Comparison of ENCODE assay signal across 10 cellular contexts in genomic region chr20:23205656-23206055, GRCh38.
DNase-seq lines count a peak whose midpoint lies in the region; ATAC-seq and TF ChIP-seq lines count a peak whose summit lies in the region.
"Had no signal": no experiment of that assay in that cellular context is flagged by ENCODE, and none has a peak within 500 bp of the region (broad histone marks: within the 10 kb centered on the region; RNA-seq: fewer than 3 reads in every experiment).

No MANE protein-coding gene starts in this region.

- 43% methylated on average over 11 of the region's 11 CpGs for WGBS in liver
- 17% methylated on average over 11 of the region's 11 CpGs for WGBS in suprapubic skin

- H3K9me3 ChIP-seq in liver (ENCODE audit: control insufficient read depth in 4 of 4, low read length in 3 of 4) (no peaks in the 10 kb centered on the region), suprapubic skin (no peaks in the 10 kb centered on the region)

- peak overlapping the region; percentile 19 to 42 for H3K27ac ChIP-seq in liver (ENCODE audit: low read depth in 1 of 2, low read length in 2 of 2)
- peak overlapping the region; percentile 59 for H3K27ac ChIP-seq in suprapubic skin

- H3K27me3 ChIP-seq in liver (ENCODE audit: control insufficient read depth in 4 of 4, insufficient read depth in 4 of 4, low read length in 3 of 4), result peaks cover 0 to 14% (median 0%) of the 10 kb centered on the region in 4 donors
- H3K27me3 ChIP-seq in suprapubic skin, result peaks cover 4% of the 10 kb centered on the region

- H3K4me1 ChIP-seq in liver (ENCODE audit: control insufficient read depth in 4 of 4, insufficient read depth in 4 of 4, low read length in 3 of 4) (no peaks in the 10 kb centered on the region), suprapubic skin (peaks cover 41% of the 10 kb centered on the region)

- ATAC-seq in HG03108 (IDR thresholded peaks at IDR 0.05; ENCODE audit: unreplicated experiment) (no peak), GM18517 (IDR thresholded peaks at IDR 0.05; ENCODE audit: unreplicated experiment) (no peak)
- ATAC-seq: effector memory CD8-positive, alpha-beta T cell had no signal

- no peak overlapping the region for H3K4me3 ChIP-seq in epithelial cell of proximal tubule (ENCODE audit: low read depth, low read length)
- H3K4me3 ChIP-seq in liver (ENCODE audit: low read depth in 1 of 3, low read length in 3 of 3), result no peak overlapping the region
- no peak overlapping the region for H3K4me3 ChIP-seq in suprapubic skin

- H3K9ac ChIP-seq in liver (ENCODE audit: low read depth in 1 of 2, low read length in 2 of 2), result no peak overlapping the region

- TF ChIP-seq EP300 in suprapubic skin (IDR thresholded peaks at IDR 0.05), result no peak

- DNase-seq in NCI-H345 (lab: John Stamatoyannopoulos, UW), result peak; percentile 86
- DNase-seq in epithelial cell of proximal tubule (ENCODE audit: low read depth), result peak; percentile 84
- DNase-seq in suprapubic skin (ENCODE audit: low spot score in 2 of 2), result peak; percentile 84 to 87
- DNase-seq in activated T-cell treated with anti-CD3 and anti-CD28 coated beads, Interleukin-2, amount 50 U/mL, for 48 hours, result no peak
- no peak for DNase-seq in DMS53 (lab: John Stamatoyannopoulos, UW)
- DNase-seq: effector memory CD8-positive, alpha-beta T cell; NCI-H1694 had no signal

- TF ChIP-seq POLR2A in suprapubic skin (IDR thresholded peaks at IDR 0.05), result no peak

- TF ChIP-seq CTCF in epithelial cell of proximal tubule (conservative IDR thresholded peaks at IDR 0.05; ENCODE audit: low read depth, low read length) (no peak), liver (IDR thresholded peaks at IDR 0.05; ENCODE audit: low read depth, low read length, missing input control) (no peak), suprapubic skin (IDR thresholded peaks at IDR 0.05) (no peak)

- no peak for TF ChIP-seq RAD21 in liver (IDR thresholded peaks at IDR 0.05)

- no peaks in the 10 kb centered on the region for H3K36me3 ChIP-seq in liver (ENCODE audit: control insufficient read depth in 4 of 4, insufficient read depth in 3 of 4, low read depth in 1 of 4, low read length in 3 of 4)
- no peaks in the 10 kb centered on the region for H3K36me3 ChIP-seq in suprapubic skin

TF ChIP-seq in liver, 16 proteins besides CTCF, POLR2A, EP300 and RAD21:
- TF ChIP-seq HNF4G (IDR thresholded peaks at IDR 0.05) (no peak), GABPA (IDR thresholded peaks at IDR 0.05 in 1 of 2, conservative IDR thresholded peaks at IDR 0.05 in 1 of 2) (no peak), NR2F2 (IDR thresholded peaks at IDR 0.05) (peak; percentile 37)

Comparison
In these comparisons a context has a peak if more than half of its experiments do, and no peak if none do; other contexts are left out.
1. DNase-seq: peak in NCI-H345 (single experiment), epithelial cell of proximal tubule (single experiment) and suprapubic skin (2 of 2); none in activated T-cell treated with anti-CD3 and anti-CD28 coated beads, Interleukin-2, amount 50 U/mL, for 48 hours (0 of 2) and DMS53 (single experiment).